ENCODE assay signal across 1 cellular context in the genomic region with DNA sequence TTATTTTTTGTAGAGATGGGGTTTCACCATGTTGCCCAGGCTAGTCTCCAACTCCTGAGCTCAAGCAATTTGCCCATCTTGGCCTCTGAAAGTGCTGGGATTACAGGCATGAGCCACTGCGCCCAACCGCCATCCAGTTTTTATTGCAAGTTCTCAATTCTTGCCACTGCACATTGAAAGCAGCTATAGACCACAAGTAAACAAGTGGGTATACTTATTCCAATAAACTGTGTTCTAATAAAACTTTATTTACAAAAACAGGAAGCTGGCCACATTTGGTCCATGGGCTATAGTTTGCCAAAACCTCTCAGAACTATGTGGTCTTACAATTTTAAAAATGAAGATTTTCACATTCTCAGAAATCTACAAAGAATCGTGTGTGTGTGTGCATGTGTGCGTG.
TF ChIP-seq lines count a peak whose summit lies in the region.

No MANE protein-coding gene starts in this region.

TF ChIP-seq in K562, 482 proteins besides CTCF, POLR2A, EP300 and RAD21:
- TF ChIP-seq, protein P1, sequence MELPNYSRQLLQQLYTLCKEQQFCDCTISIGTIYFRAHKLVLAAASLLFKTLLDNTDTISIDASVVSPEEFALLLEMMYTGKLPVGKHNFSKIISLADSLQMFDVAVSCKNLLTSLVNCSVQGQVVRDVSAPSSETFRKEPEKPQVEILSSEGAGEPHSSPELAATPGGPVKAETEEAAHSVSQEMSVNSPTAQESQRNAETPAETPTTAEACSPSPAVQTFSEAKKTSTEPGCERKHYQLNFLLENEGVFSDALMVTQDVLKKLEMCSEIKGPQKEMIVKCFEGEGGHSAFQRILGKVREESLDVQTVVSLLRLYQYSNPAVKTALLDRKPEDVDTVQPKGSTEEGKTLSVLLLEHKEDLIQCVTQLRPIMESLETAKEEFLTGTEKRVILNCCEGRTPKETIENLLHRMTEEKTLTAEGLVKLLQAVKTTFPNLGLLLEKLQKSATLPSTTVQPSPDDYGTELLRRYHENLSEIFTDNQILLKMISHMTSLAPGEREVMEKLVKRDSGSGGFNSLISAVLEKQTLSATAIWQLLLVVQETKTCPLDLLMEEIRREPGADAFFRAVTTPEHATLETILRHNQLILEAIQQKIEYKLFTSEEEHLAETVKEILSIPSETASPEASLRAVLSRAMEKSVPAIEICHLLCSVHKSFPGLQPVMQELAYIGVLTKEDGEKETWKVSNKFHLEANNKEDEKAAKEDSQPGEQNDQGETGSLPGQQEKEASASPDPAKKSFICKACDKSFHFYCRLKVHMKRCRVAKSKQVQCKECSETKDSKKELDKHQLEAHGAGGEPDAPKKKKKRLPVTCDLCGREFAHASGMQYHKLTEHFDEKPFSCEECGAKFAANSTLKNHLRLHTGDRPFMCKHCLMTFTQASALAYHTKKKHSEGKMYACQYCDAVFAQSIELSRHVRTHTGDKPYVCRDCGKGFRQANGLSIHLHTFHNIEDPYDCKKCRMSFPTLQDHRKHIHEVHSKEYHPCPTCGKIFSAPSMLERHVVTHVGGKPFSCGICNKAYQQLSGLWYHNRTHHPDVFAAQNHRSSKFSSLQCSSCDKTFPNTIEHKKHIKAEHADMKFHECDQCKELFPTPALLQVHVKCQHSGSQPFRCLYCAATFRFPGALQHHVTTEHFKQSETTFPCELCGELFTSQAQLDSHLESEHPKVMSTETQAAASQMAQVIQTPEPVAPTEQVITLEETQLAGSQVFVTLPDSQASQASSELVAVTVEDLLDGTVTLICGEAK (IDR thresholded peaks at IDR 0.05): peak; percentile 96
- TF ChIP-seq, protein P1 (CRISPR knock-in tag; IDR thresholded peaks at IDR 0.05): peak; percentile 94
- TF ChIP-seq HSF4 (CRISPR knock-in tag; IDR thresholded peaks at IDR 0.05; ENCODE audit: borderline replicate concordance): no peak
- no peak for TF ChIP-seq U2AF2 (optimal IDR thresholded peaks at IDR 0.05; ENCODE audit: low read depth, low read length)
